In genomic region chr5:118681655-118682054, GRCh38 we compare ENCODE assay signal across 26 cellular contexts.
"Had no signal": no experiment of that assay in that cellular context is flagged by ENCODE, and none has a peak within 500 bp of the region (broad histone marks: within the 10 kb centered on the region; RNA-seq: fewer than 3 reads in every experiment).

No MANE protein-coding gene starts in this region.

- H3K36me3 ChIP-seq: colonic mucosa, esophagus muscularis mucosa, esophagus squamous epithelium, gastrocnemius medialis, gastroesophageal sphincter had no signal

- H3K4me1 ChIP-seq: colonic mucosa, esophagus squamous epithelium, foreskin keratinocyte, gastrocnemius medialis had no signal

- H3K27ac ChIP-seq: colonic mucosa, coronary artery, dorsolateral prefrontal cortex, epithelial cell of prostate, esophagus muscularis mucosa, esophagus squamous epithelium, foreskin keratinocyte, gastrocnemius medialis, gastroesophageal sphincter had no signal

- ATAC-seq: effector memory CD8-positive, alpha-beta T cell; esophagus mucosa; foreskin keratinocyte; gastrocnemius medialis; gastroesophageal sphincter had no signal

- H3K9me3 ChIP-seq: colonic mucosa, esophagus muscularis mucosa, esophagus squamous epithelium, gastrocnemius medialis, gastroesophageal sphincter had no signal

- DNase-seq: colonic mucosa; cortex of kidney; dermis blood vessel endothelial cell; dorsolateral prefrontal cortex; effector CD4-positive, alpha-beta T cell; effector CD8-positive, alpha-beta T cell; effector memory CD4-positive, alpha-beta T cell; effector memory CD8-positive, alpha-beta T cell; endodermal cell; erythroblast; esophagus squamous epithelium; foreskin fibroblast; foreskin keratinocyte; foreskin melanocyte; gastrocnemius medialis; glutamatergic neuron; head of caudate nucleus had no signal

- H3K4me3 ChIP-seq: colonic mucosa, coronary artery, dorsolateral prefrontal cortex, esophagus muscularis mucosa, esophagus squamous epithelium, gastrocnemius medialis, gastroesophageal sphincter had no signal

- FAIRE-seq: colon, endometrium, endothelial cell of umbilical vein, frontal cortex had no signal

- H3K27me3 ChIP-seq: colonic mucosa, dorsolateral prefrontal cortex, esophagus muscularis mucosa, esophagus squamous epithelium, gastrocnemius medialis, gastroesophageal sphincter had no signal
